In the genomic region with DNA sequence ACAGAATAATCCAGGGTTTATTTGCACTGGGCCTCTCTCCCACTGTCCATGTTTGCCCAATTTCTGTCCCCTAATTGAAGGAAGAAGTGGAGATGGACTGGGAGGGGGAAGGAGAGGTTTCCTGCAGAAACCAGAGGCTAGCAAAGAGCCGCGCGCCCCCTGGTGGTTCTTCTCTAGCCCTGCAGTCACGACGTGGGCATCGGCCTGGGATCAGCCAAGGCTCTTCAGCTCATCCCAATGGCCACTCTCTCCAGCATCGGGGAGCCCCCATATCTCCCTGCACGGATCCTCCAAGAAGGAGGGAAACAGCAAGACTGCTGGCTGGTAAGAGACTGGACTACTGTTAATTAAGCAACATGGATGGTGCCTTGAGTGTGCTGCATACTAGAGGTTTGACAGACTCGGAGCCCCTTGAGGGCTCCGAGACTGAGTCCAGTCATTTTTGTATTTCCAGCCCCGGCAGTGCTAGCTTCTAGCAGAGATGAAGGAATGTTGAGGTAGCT, we compare ENCODE assay signal across 8 cellular contexts. TPM values are rescaled to one million over a fixed set of nuclear protein-coding genes. Genes with fewer than 3 reads are reported as not detected.
DNase-seq lines count a peak whose midpoint lies in the region; ATAC-seq and TF ChIP-seq lines count a peak whose summit lies in the region.

No MANE protein-coding gene starts in this region.

- peak; percentile 92 for TF ChIP-seq CTCF in chondrocyte (IDR thresholded peaks at IDR 0.05)
- TF ChIP-seq CTCF in left lung (IDR thresholded peaks at IDR 0.05) = peak; percentile 91 to 95

- peaks cover 4% of the 10 kb centered on the region for H3K27me3 Mint-ChIP-seq in chondrocyte (ENCODE audit: low read depth)

- no peak overlapping the region for H3K27ac ChIP-seq in left lung

- H3K9me3 ChIP-seq in left lung = no peaks in the 10 kb centered on the region

- DNase-seq in DMS153 (lab: John Stamatoyannopoulos, UW) = peak; percentile 64
- DNase-seq in NCI-H526 (lab: John Stamatoyannopoulos, UW) = peak; percentile 55 to 86
- DNase-seq in activated CD4-positive, alpha-beta T cell treated with anti-CD3 and anti-CD28 coated beads for 48 hours = peak; percentile 85
- DNase-seq in chondrocyte (ENCODE audit: low spot score) = no peak
- peak; percentile 85 to 96 for DNase-seq in left lung
- peak; percentile 70 to 78 for DNase-seq in stimulated activated CD4-positive, alpha-beta T cell treated with anti-CD3 and anti-CD28 coated beads, Interleukin-2, amount 100 ng/mL, for 48 hours

- H3K4me1 Mint-ChIP-seq in chondrocyte (ENCODE audit: low read depth) = peaks cover 7% of the 10 kb centered on the region

- H3K4me1 ChIP-seq in left lung = peaks cover 7 to 41% of the 10 kb centered on the region in 2 donors

- H3K36me3 Mint-ChIP-seq in chondrocyte (ENCODE audit: low read depth) = no peaks in the 10 kb centered on the region

- ATAC-seq in HG03039 (IDR thresholded peaks at IDR 0.05; ENCODE audit: unreplicated experiment) (peak; percentile 55), left lung (peak; percentile 89), HG02973 (IDR thresholded peaks at IDR 0.05; ENCODE audit: unreplicated experiment) (no peak)

- H3K4me3 ChIP-seq in left lung = no peak overlapping the region

- no peak overlapping the region for H3K4me3 Mint-ChIP-seq in chondrocyte (ENCODE audit: unreplicated experiment)

- no peak overlapping the region for H3K27ac Mint-ChIP-seq in chondrocyte (ENCODE audit: unreplicated experiment)

- intact Hi-C loops in left lung (cut with DNase I) = loop anchor here in 1 of 2 donors (5.0 kb wide), 1 partner anchor 230 kb away; no protein-coding TSS in a partner anchor

- no peaks in the 10 kb centered on the region for H3K36me3 ChIP-seq in left lung

- H3K27me3 ChIP-seq in left lung = no peaks in the 10 kb centered on the region

- no peaks in the 10 kb centered on the region for H3K9me3 Mint-ChIP-seq in chondrocyte (ENCODE audit: low read depth)

RNA-seq across cellular contexts. Expression of a gene that starts 18.7 kb away (rescaled TPM):
- total RNA-seq in chondrocyte (5.8 to 6.1 TPM (median 6.0 TPM) in 3 replicates), left lung (1 to 10 TPM; 3.8 to 6.1 TPM)

RNA-seq across cellular contexts. Expression of a gene that starts 28.7 kb away (rescaled TPM):
- total RNA-seq in chondrocyte (not detected in 3 replicates), left lung (not detected)

RNA-seq across cellular contexts. Expression of a gene that starts 30.2 kb away (rescaled TPM):
- total RNA-seq in chondrocyte (0.10 TPM in 1 of 3 replicates, not detected in the others), left lung (under 1 TPM; 0.20 to 0.45 TPM)

RNA-seq across cellular contexts. Expression of a gene that starts 53.4 kb away (rescaled TPM):
- total RNA-seq in chondrocyte (not detected in 3 replicates), left lung (not detected)
